In genomic region chr18:70553245-70553960, GRCh38 we compare ENCODE assay signal across 1 cellular context.
TF ChIP-seq lines count a peak whose summit lies in the region.

No MANE protein-coding gene starts in this region.

TF ChIP-seq in SK-N-SH, 30 proteins besides CTCF, POLR2A, EP300 and RAD21:
- TF ChIP-seq MXI1 (IDR thresholded peaks at IDR 0.05; ENCODE audit: low read depth, low read length) (0 out of 2 replicates have a peak, but pooled peaks have one; percentile 42), JUND (IDR thresholded peaks at IDR 0.05) (no peak)
